Comparison of ENCODE assay signal across 14 cellular contexts in the genomic region with DNA sequence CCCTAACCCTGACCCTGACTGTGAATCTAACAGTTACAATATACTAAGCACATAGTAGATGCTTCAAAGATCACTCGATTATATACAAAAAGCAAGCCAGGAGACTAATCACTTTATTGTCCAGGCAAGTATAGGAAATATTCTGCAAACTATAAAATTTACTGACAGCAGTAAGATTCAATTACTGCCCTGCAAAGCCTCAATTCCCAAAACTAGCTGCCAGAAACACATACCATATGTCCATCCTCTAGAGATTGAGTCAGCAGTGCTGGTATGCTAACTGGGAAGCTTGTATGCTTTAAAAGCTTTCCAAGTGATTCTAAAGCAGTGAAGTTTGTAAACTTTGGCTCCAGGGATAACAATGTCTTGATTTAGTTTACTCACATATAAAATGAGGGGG. TPM values are rescaled to one million over a fixed set of nuclear protein-coding genes. Genes with fewer than 3 reads are reported as not detected.
A peak's percentile ranks its signal among the peaks of the same experiment; 100 is the strongest.
DNase-seq lines count a peak whose midpoint lies in the region; ATAC-seq and TF ChIP-seq lines count a peak whose summit lies in the region.
"Had no signal": no experiment of that assay in that cellular context is flagged by ENCODE, and none has a peak within 500 bp of the region (broad histone marks: within the 10 kb centered on the region; RNA-seq: fewer than 3 reads in every experiment).

No MANE protein-coding gene starts in this region.

- no peak overlapping the region for H4K8ac ChIP-seq in IMR-90 (ENCODE audit: low read depth in 2 of 2, low read length in 2 of 2)
- H4K8ac ChIP-seq in mesenchymal stem cell (ENCODE audit: low read length): no peak overlapping the region
- no peak overlapping the region for H4K8ac ChIP-seq in H9 (replicated peaks; ENCODE audit: insufficient read length, low read depth, low read length)

- no peak overlapping the region for H4K5ac ChIP-seq in IMR-90 (ENCODE audit: low read depth, low read length)
- no peak overlapping the region for H4K5ac ChIP-seq in H9 (ENCODE audit: insufficient read length, low read depth, low read length)

- H3K36me3 ChIP-seq in IMR-90 (ENCODE audit: control insufficient read depth, insufficient read depth, low read length) (peaks cover 6% of the 10 kb centered on the region), mesenchymal stem cell (ENCODE audit: control insufficient read depth in 1 of 2, insufficient read depth in 2 of 2, low read depth in 1 of 2, low read length in 2 of 2) (peaks cover 0 to 28% of the 10 kb centered on the region in 2 experiments)

- H2AK5ac ChIP-seq in IMR-90 (ENCODE audit: low read depth, low read length) (no peak overlapping the region), mesenchymal stem cell (ENCODE audit: low read length, severe bottlenecking) (no peak overlapping the region), H9 (ENCODE audit: insufficient read length, low read length) (no peak overlapping the region)

- intact Hi-C loops in IMR-90 (cut with micrococcal nuclease): no loop called here

- no TSS peak for BruUV-seq in IMR-90 (replicated peaks; lab: Mats Ljungman, UMichigan)

- no peak overlapping the region for H3K9ac ChIP-seq in IMR-90 (ENCODE audit: low read depth, low read length)
- peak overlapping the region; percentile 54 for H3K9ac ChIP-seq in mesenchymal stem cell (ENCODE audit: low read length)
- no peak overlapping the region for H3K9ac ChIP-seq in H9 (ENCODE audit: extremely low read depth, insufficient read length, low read length)

- H3K4me2 ChIP-seq in IMR-90 (ENCODE audit: low read depth, low read length): peak overlapping the region; percentile 49; the same call in 1 of the 2 replicates
- no peak overlapping the region for H3K4me2 ChIP-seq in mesenchymal stem cell (ENCODE audit: low read length, poor library complexity, severe bottlenecking)
- H3K4me2 ChIP-seq in H9 (ENCODE audit: insufficient read depth, insufficient read length, low read length): no peak overlapping the region

- H2BK5ac ChIP-seq in IMR-90 (ENCODE audit: low read depth, low read length, poor library complexity, severe bottlenecking): no peak overlapping the region
- H2BK5ac ChIP-seq in mesenchymal stem cell (ENCODE audit: low read depth, low read length, poor library complexity, severe bottlenecking): no peak overlapping the region
- H2BK5ac ChIP-seq in H9 (ENCODE audit: insufficient read length, low read length): no peak overlapping the region

- H3K4me3 ChIP-seq in AG09309 (ENCODE audit: control insufficient read depth, low read depth, low read length) (no peak overlapping the region), IMR-90 (ENCODE audit: insufficient read depth, low read depth, low read length) (no peak overlapping the region), mesenchymal stem cell (ENCODE audit: insufficient read depth in 1 of 2, low read depth in 1 of 2, low read length in 2 of 2) (no peak overlapping the region)

- H3T11ph ChIP-seq in H9 (ENCODE audit: low read length): no peak overlapping the region

- no peaks in the 10 kb centered on the region for H3K23me2 ChIP-seq in H9 (ENCODE audit: insufficient read length, low read depth, low read length, poor library complexity, severe bottlenecking)

- H3K4me1 Mint-ChIP-seq in H9: peaks cover 36 to 45% of the 10 kb centered on the region in 2 experiments
- H3K4me1 Mint-ChIP-seq: stimulated activated effector memory CD8-positive, alpha-beta T cell treated with anti-CD3 and anti-CD28 coated beads, Interleukin-12 subunit alpha, Interleukin-12 subunit beta, amount 100 ng/mL, for 72 hours had no signal

- H2BK120ac ChIP-seq in IMR-90 (ENCODE audit: low read depth, low read length) (no peak overlapping the region), mesenchymal stem cell (ENCODE audit: low read depth, low read length) (no peak overlapping the region), H9 (ENCODE audit: low read depth, low read length, poor library complexity, severe bottlenecking) (no peak overlapping the region)

- H4K20me1 ChIP-seq in IMR-90 (ENCODE audit: insufficient read depth, low read length) (peaks cover 11% of the 10 kb centered on the region; the same call in 1 of the 2 replicates), H9 (ENCODE audit: control insufficient read depth, insufficient read depth, insufficient read length) (no peaks in the 10 kb centered on the region)

- POLR2A ChIA-PET in IMR-90 (lab: Charles Lee; ENCODE audit: unreplicated experiment): interaction anchor here (0.8 kb wide), 1 partner anchor 12 kb away, joined by 3 read pairs; no protein-coding TSS in a partner anchor

- H2AK9ac ChIP-seq in IMR-90 (replicated peaks; ENCODE audit: low read depth, low read length, poor library complexity): no peak overlapping the region

- no CpG with 5 or more reads among the region's 1 CpG for WGBS in IMR-90 (ENCODE audit: extremely low coverage in 2 of 2, insufficient read length in 1 of 2), 2 experiments
- 25% methylated on average over 1 of the region's 1 CpG for WGBS in mesenchymal stem cell
- no CpG with 5 or more reads among the region's 1 CpG for WGBS in H9 (ENCODE audit: extremely low coverage, insufficient read length, low lambda C conversion rate)

- H3K9me3 ChIP-seq in IMR-90 (ENCODE audit: control insufficient read depth, insufficient read depth, low read length) (no peaks in the 10 kb centered on the region), mesenchymal stem cell (ENCODE audit: control insufficient read depth, low read length) (no peaks in the 10 kb centered on the region), H9 (ENCODE audit: control insufficient read depth, low read depth, low read length) (no peaks in the 10 kb centered on the region)

- no peak overlapping the region for H2BK20ac ChIP-seq in IMR-90 (ENCODE audit: low read depth, low read length)
- H2BK20ac ChIP-seq in H9 (ENCODE audit: low read depth, low read length, poor library complexity, severe bottlenecking): no peak overlapping the region

- no peak overlapping the region for H3K14ac ChIP-seq in IMR-90 (replicated peaks; ENCODE audit: low read depth, low read length)
- no peak overlapping the region for H3K14ac ChIP-seq in mesenchymal stem cell (ENCODE audit: low read length in 2 of 2)
- H3K14ac ChIP-seq in H9 (ENCODE audit: insufficient read depth, low read length): no peak overlapping the region

- H2BK15ac ChIP-seq in IMR-90 (ENCODE audit: low read depth, low read length) (no peak overlapping the region), mesenchymal stem cell (ENCODE audit: low read depth, poor library complexity, severe bottlenecking) (no peak overlapping the region), H9 (ENCODE audit: low read depth, low read length) (no peak overlapping the region)

- in situ Hi-C loops in IMR-90 (cut with MboI; ENCODE audit: low sequenced_read_pairs): no loop called here

- H3K4me1 ChIP-seq in IMR-90 (ENCODE audit: control insufficient read depth, insufficient read depth, low read length) (peaks cover 3% of the 10 kb centered on the region), mesenchymal stem cell (ENCODE audit: control insufficient read depth, insufficient read depth, low read depth, low read length) (no peaks in the 10 kb centered on the region), H9 (ENCODE audit: insufficient read depth, low read length) (peaks cover 2% of the 10 kb centered on the region)

- H4K91ac ChIP-seq in IMR-90 (ENCODE audit: insufficient read depth, low read depth, low read length): no peak overlapping the region
- H4K91ac ChIP-seq in mesenchymal stem cell (ENCODE audit: low read length): no peak overlapping the region
- no peak overlapping the region for H4K91ac ChIP-seq in H9 (ENCODE audit: insufficient read length, low read depth, low read length)

- H3K18ac ChIP-seq in IMR-90 (ENCODE audit: low read depth, low read length) (no peak overlapping the region), mesenchymal stem cell (ENCODE audit: low read depth in 1 of 2, low read length in 2 of 2) (no peak overlapping the region), H9 (ENCODE audit: insufficient read length, low read depth, low read length) (no peak overlapping the region)

- H3K27me3 Mint-ChIP-seq in H9 (ENCODE audit: low read depth): no peaks in the 10 kb centered on the region
- H3K27me3 Mint-ChIP-seq: activated T-cell treated with anti-CD3 and anti-CD28 coated beads, Interleukin-2, amount 50 U/mL, for 24 hours; CD4-positive, CD25-positive, alpha-beta regulatory T cell had no signal

- no peak overlapping the region for H3K4me3 Mint-ChIP-seq in H9
- H3K4me3 Mint-ChIP-seq: activated T-cell treated with anti-CD3 and anti-CD28 coated beads, Interleukin-2, amount 50 U/mL, for 24 hours; CD4-positive, CD25-positive, alpha-beta regulatory T cell; stimulated activated effector memory CD8-positive, alpha-beta T cell treated with anti-CD3 and anti-CD28 coated beads, Interleukin-12 subunit alpha, Interleukin-12 subunit beta, amount 100 ng/mL, for 72 hours had no signal

- DNase-seq in AG09309 (ENCODE audit: low read depth) (peak; percentile 59), IMR-90 (peak; percentile 85), dedifferentiated amniotic fluid mesenchymal stem cell (ENCODE audit: extremely low spot score) (peak; percentile 78), mesenchymal stem cell (peak; percentile 84), NCI-H345 (lab: John Stamatoyannopoulos, UW) (no peak), hypothalamus (lab: John Stamatoyannopoulos, UW) (no peak), T-helper 2 cell (no peak), H9 (no peak)
- DNase-seq: activated T-cell treated with anti-CD3 and anti-CD28 coated beads, Interleukin-2, amount 50 U/mL, for 24 hours; aorta; CD4-positive, CD25-positive, alpha-beta regulatory T cell; posterior cingulate gyrus; stimulated activated CD4-positive, alpha-beta T cell treated with anti-CD3 and anti-CD28 coated beads, Interleukin-2, amount 100 ng/mL, for 48 hours had no signal

- H3K9me1 ChIP-seq in IMR-90 (ENCODE audit: insufficient read depth, low read length): no peaks in the 10 kb centered on the region

- peaks cover 7 to 22% of the 10 kb centered on the region in 2 experiments; a peak in 3 of 4 replicates for H3K79me1 ChIP-seq in IMR-90 (ENCODE audit: low read depth in 1 of 2, low read length in 2 of 2)
- peaks cover 7% of the 10 kb centered on the region for H3K79me1 ChIP-seq in mesenchymal stem cell (replicated peaks; ENCODE audit: low read length, poor library complexity, severe bottlenecking)
- H3K79me1 ChIP-seq in H9 (ENCODE audit: insufficient read depth, low read depth, low read length, poor library complexity, severe bottlenecking): no peaks in the 10 kb centered on the region

- H3K27me3 ChIP-seq in IMR-90 (ENCODE audit: control insufficient read depth, insufficient read depth, low read length) (no peaks in the 10 kb centered on the region), mesenchymal stem cell (ENCODE audit: control insufficient read depth in 1 of 2, insufficient read depth in 1 of 2, low read length in 2 of 2) (no peaks in the 10 kb centered on the region), H9 (ENCODE audit: insufficient read depth, low read length) (no peaks in the 10 kb centered on the region)

- H3K27ac ChIP-seq in IMR-90 (ENCODE audit: insufficient read depth, low read length) (no peak overlapping the region), mesenchymal stem cell (ENCODE audit: low read length, poor library complexity, severe bottlenecking) (no peak overlapping the region), H9 (ENCODE audit: insufficient read length, low read depth, low read length) (no peak overlapping the region)

- peaks cover 4 to 12% (median 11%) of the 10 kb centered on the region in 3 experiments for H3K36me3 Mint-ChIP-seq in H9 (ENCODE audit: insufficient read depth in 1 of 3, low read depth in 3 of 3)

- H3K4ac ChIP-seq in IMR-90 (ENCODE audit: low read depth, low read length) (no peak overlapping the region), mesenchymal stem cell (ENCODE audit: low read depth in 1 of 2, low read length in 2 of 2) (no peak overlapping the region), H9 (ENCODE audit: low read depth, low read length) (no peak overlapping the region)

- H3K79me2 ChIP-seq in H9 (ENCODE audit: insufficient read depth, low read length): no peaks in the 10 kb centered on the region

- H2AFZ ChIP-seq in IMR-90 (replicated peaks; ENCODE audit: low read length, poor library complexity): no peak overlapping the region
- no peak overlapping the region for H2AFZ ChIP-seq in mesenchymal stem cell (ENCODE audit: low read depth, low read length)
- no peak overlapping the region for H2AFZ ChIP-seq in H9 (ENCODE audit: low read length)

- dilution Hi-C loops in IMR-90 (cut with HindIII; ENCODE audit: low sequenced_read_pairs, unreplicated experiment): no loop called here

- no peaks in the 10 kb centered on the region for H3K9me3 Mint-ChIP-seq in H9
- H3K9me3 Mint-ChIP-seq: activated T-cell treated with anti-CD3 and anti-CD28 coated beads, Interleukin-2, amount 50 U/mL, for 24 hours; CD4-positive, CD25-positive, alpha-beta regulatory T cell; stimulated activated effector memory CD8-positive, alpha-beta T cell treated with anti-CD3 and anti-CD28 coated beads, Interleukin-12 subunit alpha, Interleukin-12 subunit beta, amount 100 ng/mL, for 72 hours had no signal

- TF ChIP-seq RAD21 in IMR-90 (IDR thresholded peaks at IDR 0.05; ENCODE audit: low read length): no peak

- peak overlapping the region in 1 of 3 experiments; percentile 95; a peak in 3 of 7 replicates for H3K27ac Mint-ChIP-seq in H9
- H3K27ac Mint-ChIP-seq: activated T-cell treated with anti-CD3 and anti-CD28 coated beads, Interleukin-2, amount 50 U/mL, for 24 hours; stimulated activated effector memory CD8-positive, alpha-beta T cell treated with anti-CD3 and anti-CD28 coated beads, Interleukin-12 subunit alpha, Interleukin-12 subunit beta, amount 100 ng/mL, for 72 hours had no signal

- no peak for TF ChIP-seq POLR2A in IMR-90 (IDR thresholded peaks at IDR 0.05; ENCODE audit: low read depth, low read length)

- CTCF ChIA-PET in IMR-90 (lab: Yijun Ruan, JAX): no interaction called here

- ATAC-seq in IMR-90 (ENCODE audit: low read depth): peak; percentile 95
- ATAC-seq: stimulated activated effector memory CD8-positive, alpha-beta T cell treated with anti-CD3 and anti-CD28 coated beads, Interleukin-12 subunit alpha, Interleukin-12 subunit beta, amount 100 ng/mL, for 72 hours had no signal

- H3K23ac ChIP-seq in IMR-90 (ENCODE audit: low read depth, low read length) (no peak overlapping the region), mesenchymal stem cell (ENCODE audit: low read length in 2 of 2) (no peak overlapping the region), H9 (ENCODE audit: insufficient read length, low read depth, low read length) (no peak overlapping the region)

- H3K56ac ChIP-seq in IMR-90 (ENCODE audit: extremely low read depth, insufficient read depth, low read length): no peak overlapping the region
- no peak overlapping the region for H3K56ac ChIP-seq in H9 (ENCODE audit: insufficient read length, low read depth, low read length)

- H2BK12ac ChIP-seq in mesenchymal stem cell (ENCODE audit: low read length in 2 of 2) (no peak overlapping the region), H9 (ENCODE audit: insufficient read length, low read depth, low read length) (no peak overlapping the region)

- no peak for TF ChIP-seq CTCF in AG09309 (IDR thresholded peaks at IDR 0.05; ENCODE audit: control insufficient read depth, insufficient read depth, low read depth, low read length, missing control alignments)
- TF ChIP-seq CTCF in IMR-90 (conservative IDR thresholded peaks at IDR 0.05; ENCODE audit: low read depth, low read length): no peak
- TF ChIP-seq CTCF in H9 (conservative IDR thresholded peaks at IDR 0.05): no peak

RNA-seq across cellular contexts. Expression of a gene that starts 26.1 kb away (rescaled TPM):
- total RNA-seq in IMR-90 (2012; rRNA removed) (14.5 and 31.4 TPM in 2 replicates), H9 (2021) (39.3 and 41.5 TPM in 2 replicates)
- 18.0 and 23.4 TPM in 2 replicates for polyA plus RNA-seq in IMR-90 (2012; rRNA removed)
- 3.8 and 8.9 TPM in 2 replicates for polyA plus RNA-seq in IMR-90 (2012; cell fraction: cytosol; rRNA removed)
- 5.1 and 40.1 TPM in 2 replicates for polyA plus RNA-seq in IMR-90 (2012; cell fraction: nucleus; rRNA removed; ENCODE audit: low replicate concordance)
- 23.5 TPM for polyA plus RNA-seq in mesenchymal stem cell (2013, experiment 1 of 2)
- polyA plus RNA-seq in mesenchymal stem cell (2013, experiment 2 of 2): 24.6 TPM

Comparison
In these comparisons a context has a peak if more than half of its experiments do, and no peak if none do; other contexts are left out.
1. DNase-seq: peak in AG09309 (single experiment), IMR-90 (single experiment), dedifferentiated amniotic fluid mesenchymal stem cell (single experiment) and mesenchymal stem cell (single experiment); none in NCI-H345 (single experiment), hypothalamus (0 of 51), T-helper 2 cell (0 of 5) and H9 (single experiment).